In genomic region chr20:34115232-34115631, GRCh38 we compare ENCODE assay signal across 31 cellular contexts.
"Had no signal": no experiment of that assay in that cellular context is flagged by ENCODE, and none has a peak within 500 bp of the region (broad histone marks: within the 10 kb centered on the region; RNA-seq: fewer than 3 reads in every experiment).

No MANE protein-coding gene starts in this region.

- H3K9me3 Mint-ChIP-seq: natural killer cell; nephron; neural progenitor cell; stimulated activated memory B cell treated with anti-CD40 and anti-IgM and Interleukin-4, amounts not matched to agents 10 μg/mL and 1 μg/mL and 100 μg/mL, for 72 hours; stimulated activated naive CD8-positive, alpha-beta T cell treated with anti-CD3 and anti-CD28 coated beads, Interleukin-15, amount 100 ng/mL, for 72 hours had no signal

- DNase-seq: natural killer cell; occipital lobe; ovary; posterior cingulate gyrus; psoas muscle; right cardiac atrium; spleen; stimulated activated CD4-positive, alpha-beta T cell treated with anti-CD3 and anti-CD28 coated beads, Interleukin-12 subunit alpha, Interleukin-12 subunit beta, amount 100 ng/mL, for 4 hours; stimulated activated CD4-positive, alpha-beta T cell treated with anti-CD3 and anti-CD28 coated beads, Interleukin-1b, Interleukin-23, amount 100 ng/mL, for 48 hours; stimulated activated CD4-positive, alpha-beta T cell treated with anti-CD3 and anti-CD28 coated beads, Interleukin-4, amount 100 ng/mL, for 1 hour; stimulated activated CD4-positive, alpha-beta T cell treated with anti-CD3 and anti-CD28 coated beads, Interleukin-4, amount 100 ng/mL, for 4 hours; stimulated activated CD8-positive, alpha-beta memory T cell treated with anti-CD3 and anti-CD28 coated beads, Interleukin-4, amount 100 ng/mL, for 48 hours; stimulated activated naive CD4-positive, alpha-beta T cell; stimulated activated naive CD8-positive, alpha-beta T cell treated with anti-CD3 and anti-CD28 coated beads, Interleukin-15, amount 100 ng/mL, for 72 hours; stimulated activated naive CD8-positive, alpha-beta T cell treated with anti-CD3 and anti-CD28 coated beads, Interleukin-15, Interleukin-2, amounts not matched to agents 100 U/mL and 50 U/mL, for 24 hours; substantia nigra; testis; tibial artery; transverse colon; upper lobe of right lung; uterus had no signal

- H3K36me3 Mint-ChIP-seq: natural killer cell had no signal

- H3K27me3 ChIP-seq: ovary, spleen, suprapubic skin, testis, tibial artery, transverse colon, upper lobe of right lung, uterus had no signal

- H3K27me3 Mint-ChIP-seq: stimulated activated memory B cell treated with anti-CD40 and anti-IgM and Interleukin-4, amounts not matched to agents 10 μg/mL and 1 μg/mL and 100 μg/mL, for 72 hours; stimulated activated naive CD8-positive, alpha-beta T cell treated with anti-CD3 and anti-CD28 coated beads, Interleukin-15, amount 100 ng/mL, for 72 hours had no signal

- H3K27ac Mint-ChIP-seq: natural killer cell; nephron; progenitor cell of endocrine pancreas; stimulated activated memory B cell treated with anti-CD40 and anti-IgM and Interleukin-4, amounts not matched to agents 10 μg/mL and 1 μg/mL and 100 μg/mL, for 72 hours; type B pancreatic cell had no signal

- ATAC-seq: natural killer cell; psoas muscle; right cardiac atrium; sciatic nerve; stimulated activated memory B cell treated with anti-CD40 and anti-IgM and Interleukin-4, amounts not matched to agents 10 μg/mL and 1 μg/mL and 100 μg/mL, for 72 hours; stimulated activated naive CD8-positive, alpha-beta T cell treated with anti-CD3 and anti-CD28 coated beads, Interleukin-15, amount 100 ng/mL, for 72 hours; stimulated activated naive CD8-positive, alpha-beta T cell treated with anti-CD3 and anti-CD28 coated beads, Interleukin-15, Interleukin-2, amounts not matched to agents 100 U/mL and 50 U/mL, for 24 hours; upper lobe of right lung had no signal

- H3K36me3 ChIP-seq: neural progenitor cell, ovary, spleen, suprapubic skin, tibial artery, transverse colon, upper lobe of right lung, uterus had no signal

- H3K4me3 ChIP-seq: neural progenitor cell, ovary, psoas muscle, skin epidermis, smooth muscle cell, spleen, suprapubic skin, testis, tibial artery, transverse colon, upper lobe of right lung, uterus had no signal

- H3K9ac ChIP-seq: neural progenitor cell, parathyroid adenoma had no signal

- H3K4me2 ChIP-seq: neural progenitor cell, smooth muscle cell had no signal

- H3K4me3 Mint-ChIP-seq: stimulated activated memory B cell treated with anti-CD40 and anti-IgM and Interleukin-4, amounts not matched to agents 10 μg/mL and 1 μg/mL and 100 μg/mL, for 72 hours; stimulated activated naive CD8-positive, alpha-beta T cell treated with anti-CD3 and anti-CD28 coated beads, Interleukin-15, amount 100 ng/mL, for 72 hours had no signal

- H3K4me1 ChIP-seq: uterus had no signal

- H3K27ac ChIP-seq: neural progenitor cell, ovary, parathyroid adenoma, psoas muscle, skin epidermis, spleen, suprapubic skin, testis, tibial artery, transverse colon, upper lobe of right lung, uterus had no signal

- H2AFZ ChIP-seq: neural progenitor cell, parathyroid adenoma had no signal

- H3K9me3 ChIP-seq: ovary, psoas muscle, spleen, suprapubic skin, testis, tibial artery, transverse colon, upper lobe of right lung, uterus had no signal
